ENCODE assay signal across 9 cellular contexts in the genomic region with DNA sequence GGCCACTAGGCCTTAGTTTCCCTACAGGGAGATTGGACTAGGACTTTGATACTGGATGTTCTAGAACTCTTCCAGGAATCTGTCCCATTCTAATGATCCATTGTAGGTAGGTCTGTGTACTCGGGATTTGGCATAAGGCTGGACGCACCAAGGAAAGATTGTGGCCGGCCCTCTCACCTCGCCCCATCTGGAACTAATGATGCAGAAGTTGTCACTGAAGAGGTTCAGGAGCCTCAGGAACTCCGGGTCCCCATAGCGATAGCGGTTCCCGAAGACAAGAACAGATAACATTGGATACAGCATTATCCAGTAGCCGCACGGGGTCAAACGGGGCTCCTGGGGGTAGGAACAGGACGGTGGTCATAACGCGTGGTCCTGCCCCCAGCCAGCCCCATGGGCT. TPM values are rescaled to one million over a fixed set of nuclear protein-coding genes. Genes with fewer than 3 reads are reported as not detected.
DNase-seq lines count a peak whose midpoint lies in the region; ATAC-seq, FAIRE-seq and TF ChIP-seq lines count a peak whose summit lies in the region.
"Had no signal": no experiment of that assay in that cellular context is flagged by ENCODE, and none has a peak within 500 bp of the region (broad histone marks: within the 10 kb centered on the region; RNA-seq: fewer than 3 reads in every experiment).

No MANE protein-coding gene starts in this region.

- peak overlapping the region; percentile 78 for H3K4me2 ChIP-seq in astrocyte (ENCODE audit: low read length)

- peaks cover 48% of the 10 kb centered on the region for H4K20me1 ChIP-seq in astrocyte (ENCODE audit: insufficient read depth, low read length)

- CTCF ChIA-PET in activated CD8-positive, alpha-beta memory T cell treated with anti-CD3 and anti-CD28 coated beads, Interleukin-2, amount 10 ng/mL, durations not matched to agents 7 days and 5 days (lab: Charles Lee) = interaction anchor here (2.4 kb wide), 1 partner anchor 150 kb away, joined by 6 read pairs; no protein-coding TSS in a partner anchor

- FAIRE-seq in astrocyte (lab: Jason Lieb, UNC) = no peak

- no peaks in the 10 kb centered on the region for H3K9me3 ChIP-seq in astrocyte (ENCODE audit: insufficient read depth, low read depth, low read length)
- no peaks in the 10 kb centered on the region for H3K9me3 ChIP-seq in subcutaneous abdominal adipose tissue (ENCODE audit: control insufficient read depth in 5 of 5, low read length in 5 of 5)

- peaks cover 53% of the 10 kb centered on the region for H3K4me1 Mint-ChIP-seq in activated CD8-positive, alpha-beta memory T cell treated with anti-CD3 and anti-CD28 coated beads, Interleukin-2, amount 10 ng/mL, durations not matched to agents 7 days and 5 days
- peaks cover 29% of the 10 kb centered on the region for H3K4me1 Mint-ChIP-seq in astrocyte (ENCODE audit: low read depth, unreplicated experiment)

- H3K36me3 Mint-ChIP-seq in activated CD8-positive, alpha-beta memory T cell treated with anti-CD3 and anti-CD28 coated beads, Interleukin-2, amount 10 ng/mL, durations not matched to agents 7 days and 5 days = peaks cover 17% of the 10 kb centered on the region
- peaks cover 14% of the 10 kb centered on the region for H3K36me3 Mint-ChIP-seq in astrocyte (ENCODE audit: low read depth, unreplicated experiment)

- H3K79me2 ChIP-seq in astrocyte (ENCODE audit: insufficient read depth, low read length) = peaks cover 35% of the 10 kb centered on the region

- no peak overlapping the region for H3K4me3 ChIP-seq in astrocyte (ENCODE audit: insufficient read depth, low read depth, low read length)
- H3K4me3 ChIP-seq in kidney epithelial cell (ENCODE audit: low read depth, low read length) = peak overlapping the region; percentile 40
- H3K4me3 ChIP-seq in subcutaneous abdominal adipose tissue (ENCODE audit: low read depth in 1 of 5, low read length in 5 of 5) = peak overlapping the region; percentile 50 to 68 (median 59)

- H3K9me3 Mint-ChIP-seq in activated CD8-positive, alpha-beta memory T cell treated with anti-CD3 and anti-CD28 coated beads, Interleukin-2, amount 10 ng/mL, durations not matched to agents 7 days and 5 days (ENCODE audit: low read depth) = no peaks in the 10 kb centered on the region
- no peaks in the 10 kb centered on the region for H3K9me3 Mint-ChIP-seq in astrocyte (ENCODE audit: unreplicated experiment)

- no peak overlapping the region for H3K9ac ChIP-seq in astrocyte (ENCODE audit: low read length)
- peak overlapping the region in 2 of 5 donors; percentile 39 to 56 for H3K9ac ChIP-seq in subcutaneous abdominal adipose tissue (ENCODE audit: low read length in 5 of 5)

- H3K27ac Mint-ChIP-seq in activated CD8-positive, alpha-beta memory T cell treated with anti-CD3 and anti-CD28 coated beads, Interleukin-2, amount 10 ng/mL, durations not matched to agents 7 days and 5 days = no peak overlapping the region
- peak overlapping the region; percentile 47 for H3K27ac Mint-ChIP-seq in astrocyte (ENCODE audit: unreplicated experiment)

- H3K27ac ChIP-seq in astrocyte (ENCODE audit: low read depth, low read length) (no peak overlapping the region), subcutaneous abdominal adipose tissue (ENCODE audit: low read depth, low read length) (peak overlapping the region; percentile 37)

- peaks cover 22% of the 10 kb centered on the region for H3K27me3 Mint-ChIP-seq in activated CD8-positive, alpha-beta memory T cell treated with anti-CD3 and anti-CD28 coated beads, Interleukin-2, amount 10 ng/mL, durations not matched to agents 7 days and 5 days
- peaks cover 10% of the 10 kb centered on the region for H3K27me3 Mint-ChIP-seq in astrocyte (ENCODE audit: low read depth, unreplicated experiment)

- no peak for DNase-seq in activated CD8-positive, alpha-beta memory T cell treated with anti-CD3 and anti-CD28 coated beads, Interleukin-2, amount 10 ng/mL, durations not matched to agents 7 days and 5 days
- no peak for DNase-seq in activated CD8-positive, alpha-beta memory T cell treated with anti-CD3 and anti-CD28 coated beads, Interleukin-2, amount 50 U/mL, for 48 hours
- DNase-seq in astrocyte (ENCODE audit: low read depth) (no peak), kidney epithelial cell (ENCODE audit: low read depth) (no peak), NCI-H1105 treated with DMSO at 0.1 percent for 48 hours (lab: John Stamatoyannopoulos, UW) (no peak), NCI-H187 (lab: John Stamatoyannopoulos, UW) (no peak)
- no peak for DNase-seq in stimulated activated CD4-positive, alpha-beta T cell treated with anti-CD3 and anti-CD28 coated beads, Interleukin-2, amount 100 ng/mL, for 48 hours

- H3K27me3 ChIP-seq in astrocyte (ENCODE audit: insufficient read depth, low read length) (peaks cover 11% of the 10 kb centered on the region), kidney epithelial cell (ENCODE audit: control insufficient read depth, insufficient read depth, low read length) (peaks cover 12% of the 10 kb centered on the region), subcutaneous abdominal adipose tissue (ENCODE audit: control insufficient read depth in 5 of 5, insufficient read depth in 4 of 5, low read length in 5 of 5) (peaks cover 0 to 2% (median 0%) of the 10 kb centered on the region in 5 donors)

- H3K36me3 ChIP-seq in astrocyte (ENCODE audit: insufficient read depth, low read length) (peaks cover 4% of the 10 kb centered on the region), kidney epithelial cell (ENCODE audit: control insufficient read depth, insufficient read depth, low read length) (peaks cover under 1% of the 10 kb centered on the region), subcutaneous abdominal adipose tissue (ENCODE audit: control insufficient read depth in 5 of 5, insufficient read depth in 5 of 5, low read length in 5 of 5) (peaks cover 0 to 31% (median 25%) of the 10 kb centered on the region in 5 donors)

- peaks cover 24% of the 10 kb centered on the region for H3K4me1 ChIP-seq in astrocyte (ENCODE audit: insufficient read depth, low read length)
- peaks cover 16 to 77% (median 65%) of the 10 kb centered on the region in 5 donors for H3K4me1 ChIP-seq in subcutaneous abdominal adipose tissue (ENCODE audit: control insufficient read depth in 5 of 5, insufficient read depth in 5 of 5, low read length in 5 of 5)

- H2AFZ ChIP-seq in astrocyte (ENCODE audit: low read depth, low read length) = no peak overlapping the region

- peak overlapping the region; percentile 77 for H3K4me3 Mint-ChIP-seq in activated CD8-positive, alpha-beta memory T cell treated with anti-CD3 and anti-CD28 coated beads, Interleukin-2, amount 10 ng/mL, durations not matched to agents 7 days and 5 days
- peak overlapping the region; percentile 64 for H3K4me3 Mint-ChIP-seq in astrocyte (ENCODE audit: unreplicated experiment)

- ATAC-seq in activated CD8-positive, alpha-beta memory T cell treated with anti-CD3 and anti-CD28 coated beads, Interleukin-2, amount 10 ng/mL, durations not matched to agents 7 days and 5 days = no peak

- TF ChIP-seq CTCF in astrocyte (IDR thresholded peaks at IDR 0.05; ENCODE audit: insufficient read depth, low read depth, low read length) (no peak), kidney epithelial cell (IDR thresholded peaks at IDR 0.05; ENCODE audit: insufficient read depth, low read length, poor library complexity, severe bottlenecking) (no peak)

RNA-seq across cellular contexts. Expression of gene EGLN2, which starts 11.2 kb away (rescaled TPM):
- total RNA-seq in activated CD8-positive, alpha-beta memory T cell treated with anti-CD3 and anti-CD28 coated beads, Interleukin-2, amount 10 ng/mL, durations not matched to agents 7 days and 5 days = 100 to 1,000 TPM; 101 to 105 TPM
- total RNA-seq in astrocyte (82.1 and 84.6 TPM in 2 replicates), kidney epithelial cell (99.9 and 102 TPM in 2 replicates)

RNA-seq across cellular contexts. Expression of gene RAB4B, which starts 32.1 kb away (rescaled TPM):
- 10 to 100 TPM; 36.2 to 56.7 TPM for total RNA-seq in activated CD8-positive, alpha-beta memory T cell treated with anti-CD3 and anti-CD28 coated beads, Interleukin-2, amount 10 ng/mL, durations not matched to agents 7 days and 5 days
- 18.8 and 21.0 TPM in 2 replicates for total RNA-seq in astrocyte
- total RNA-seq in kidney epithelial cell = 23.0 and 35.3 TPM in 2 replicates

RNA-seq across cellular contexts. Expression of gene MIA, which starts 34.8 kb away (rescaled TPM):
- total RNA-seq in activated CD8-positive, alpha-beta memory T cell treated with anti-CD3 and anti-CD28 coated beads, Interleukin-2, amount 10 ng/mL, durations not matched to agents 7 days and 5 days = not detected
- total RNA-seq in astrocyte = 2.5 TPM in 2 replicates
- total RNA-seq in kidney epithelial cell = not detected in 2 replicates

RNA-seq across cellular contexts. Expression of gene CYP2A6, which starts 40.1 kb away (rescaled TPM):
- total RNA-seq in activated CD8-positive, alpha-beta memory T cell treated with anti-CD3 and anti-CD28 coated beads, Interleukin-2, amount 10 ng/mL, durations not matched to agents 7 days and 5 days = not detected
- total RNA-seq in astrocyte (not detected in 2 replicates), kidney epithelial cell (not detected in 2 replicates)
- total RNA-seq: T-helper 2 cell treated with Interferon-gamma antibody and Interleukin-4, amounts not matched to agents 100 ng/mL and 5 ng/mL, for 36 hours had no signal

RNA-seq across cellular contexts. Expression of gene SNRPA, which starts 59.2 kb away (rescaled TPM):
- total RNA-seq in activated CD8-positive, alpha-beta memory T cell treated with anti-CD3 and anti-CD28 coated beads, Interleukin-2, amount 10 ng/mL, durations not matched to agents 7 days and 5 days = 100 to 1,000 TPM; 176 to 193 TPM
- total RNA-seq in astrocyte (60.0 and 67.0 TPM in 2 replicates), kidney epithelial cell (84.4 and 110 TPM in 2 replicates)
